8 cellular contexts compared by ENCODE assay signal in the genomic region with DNA sequence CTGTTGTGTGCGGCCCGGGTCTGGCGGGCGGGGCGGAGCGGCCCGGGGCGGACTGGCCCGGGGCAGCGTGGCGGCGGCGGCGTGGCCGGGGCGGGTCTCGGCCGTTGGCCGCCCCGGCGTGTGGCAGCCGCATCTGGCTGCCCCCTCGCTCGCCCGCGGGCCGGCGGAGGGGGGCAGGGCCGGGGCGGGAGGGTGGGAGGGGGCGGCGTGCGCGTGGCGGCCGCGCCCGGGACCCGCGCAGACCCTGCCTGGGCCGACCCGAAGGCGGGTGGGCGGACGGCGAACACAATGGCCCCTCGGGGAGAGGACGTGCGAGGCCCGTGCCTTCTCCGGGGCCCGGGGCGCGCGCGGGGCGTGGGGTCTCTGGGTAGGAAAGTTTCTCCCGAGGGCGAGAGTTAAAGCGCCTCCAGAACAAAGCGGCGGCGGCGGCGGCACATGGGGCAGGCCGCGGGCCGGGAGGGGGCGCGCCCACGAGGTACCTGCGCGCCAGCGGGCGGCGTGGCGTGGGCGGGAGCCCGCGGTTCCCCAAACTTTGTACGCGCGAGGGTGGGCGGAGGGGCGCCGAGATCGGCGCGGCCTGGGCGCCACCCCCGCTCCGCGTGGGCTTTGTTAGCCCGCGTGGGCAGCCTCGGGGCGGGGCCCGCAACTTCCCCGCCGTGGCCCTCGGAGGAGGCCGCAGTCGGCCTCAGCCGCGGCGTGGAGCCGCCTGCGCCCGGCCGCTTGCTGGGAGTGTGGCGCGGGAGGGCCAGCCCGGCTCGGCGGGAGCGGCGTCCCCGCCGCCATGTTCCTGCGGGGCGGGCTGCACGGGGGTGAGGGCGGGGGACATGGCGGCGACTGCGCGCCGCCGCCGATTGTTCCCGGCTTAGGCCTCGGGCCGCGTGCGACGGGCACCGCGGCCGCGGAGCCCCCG. TPM values are rescaled to one million over a fixed set of nuclear protein-coding genes. Genes with fewer than 3 reads are reported as not detected.
DNase-seq lines count a peak whose midpoint lies in the region; ATAC-seq and TF ChIP-seq lines count a peak whose summit lies in the region.

No MANE protein-coding gene starts in this region.

- peaks cover 38% of the 10 kb centered on the region for H4K20me1 ChIP-seq in SU-DHL-6 (ENCODE audit: low read depth, low read length)

- peaks cover 39% of the 10 kb centered on the region for H3K36me3 ChIP-seq in SU-DHL-6 (ENCODE audit: low read length)
- H3K36me3 ChIP-seq in adrenal gland (replicated peaks in 1 of 2), result no peaks in the 10 kb centered on the region
- peaks cover 0 to 32% (median 8%) of the 10 kb centered on the region in 4 donors for H3K36me3 ChIP-seq in sigmoid colon

- peaks cover 0 to 22% of the 10 kb centered on the region in 2 donors for H3K4me1 ChIP-seq in adrenal gland (replicated peaks in 1 of 2)
- peaks cover 0 to 22% (median 19%) of the 10 kb centered on the region in 4 donors for H3K4me1 ChIP-seq in sigmoid colon

- TF ChIP-seq POLR2A in adrenal gland (IDR thresholded peaks at IDR 0.05) (peak in 1 of 2 donors; percentile 28), sigmoid colon (IDR thresholded peaks at IDR 0.05) (no peak)

- 0 to 1% (median 0%) methylated on average over 10 to 141 of the region's 141 CpGs for WGBS in adrenal gland, 4 donors
- 1% methylated on average over 141 of the region's 141 CpGs for WGBS in sigmoid colon, 2 donors

- no peak overlapping the region for H2AFZ ChIP-seq in SU-DHL-6 (ENCODE audit: low read depth, low read length, severe bottlenecking)

- TF ChIP-seq CTCF in 22Rv1 (IDR thresholded peaks at IDR 0.05) (no peak), SU-DHL-6 (IDR thresholded peaks at IDR 0.05; ENCODE audit: insufficient read depth, low read length, poor library complexity, severe bottlenecking) (no peak), adrenal gland (IDR thresholded peaks at IDR 0.05) (peak in 2 of 6 experiments; percentile 5 to 9), sigmoid colon (IDR thresholded peaks at IDR 0.05) (no peak)

- H3K9me3 ChIP-seq in SU-DHL-6 (ENCODE audit: insufficient read depth, low read length) (no peaks in the 10 kb centered on the region), adrenal gland (replicated peaks in 1 of 3) (no peaks in the 10 kb centered on the region), sigmoid colon (no peaks in the 10 kb centered on the region)

- peak; percentile 20 to 58 (median 40) for DNase-seq in adrenal gland
- peak; percentile 72 for DNase-seq in hepatic stellate cell (ENCODE audit: low spot score)
- peak; percentile 74 for DNase-seq in sigmoid colon
- DNase-seq in NCI-H1436 treated with DMSO at 0.1 percent for 48 hours (lab: John Stamatoyannopoulos, UW), result no peak

- ATAC-seq in GM18858 (IDR thresholded peaks at IDR 0.05; ENCODE audit: unreplicated experiment) (peak; percentile 16), HG03064 (IDR thresholded peaks at IDR 0.05; ENCODE audit: low read depth, unreplicated experiment) (peak; percentile 36)

- no peak for TF ChIP-seq EP300 in sigmoid colon (IDR thresholded peaks at IDR 0.05)

- H3K4me3 ChIP-seq in SU-DHL-6 (ENCODE audit: insufficient read depth, low read length, poor library complexity, severe bottlenecking), result peak overlapping the region; percentile 97
- peak overlapping the region in 3 of 4 donors; percentile 43 to 97 (median 60) for H3K4me3 ChIP-seq in adrenal gland
- H3K4me3 ChIP-seq in sigmoid colon, result peak overlapping the region; percentile 52 to 94 (median 92)

- peaks cover 62% of the 10 kb centered on the region for H3F3A ChIP-seq in SU-DHL-6 (ENCODE audit: insufficient read depth)

- H3K79me2 ChIP-seq in SU-DHL-6 (ENCODE audit: insufficient read depth, low read length), result peaks cover 46% of the 10 kb centered on the region

- H3K9ac ChIP-seq in SU-DHL-6 (ENCODE audit: low read length), result peak overlapping the region; percentile 93

- peak overlapping the region; percentile 52 for H3K4me2 ChIP-seq in SU-DHL-6 (ENCODE audit: low read depth, low read length, poor library complexity, severe bottlenecking)

- H3K27me3 ChIP-seq in SU-DHL-6 (ENCODE audit: low read length), result no peaks in the 10 kb centered on the region
- H3K27me3 ChIP-seq in adrenal gland, result peaks cover 16% of the 10 kb centered on the region
- no peaks in the 10 kb centered on the region for H3K27me3 ChIP-seq in sigmoid colon

- H3K27ac ChIP-seq in 22Rv1 (peak overlapping the region; percentile 98), SU-DHL-6 (ENCODE audit: low read depth, low read length) (peak overlapping the region; percentile 88), adrenal gland (peak overlapping the region; percentile 84 to 99 (median 92)), sigmoid colon (peak overlapping the region; percentile 89 to 96 (median 94))

- no peaks in the 10 kb centered on the region for H3K9me2 ChIP-seq in SU-DHL-6 (replicated peaks; ENCODE audit: insufficient read depth, low read length)

- intact Hi-C loops in adrenal gland (cut with DNase I), result no loop called here
- intact Hi-C loops in sigmoid colon (cut with DNase I), result loop anchor here (2.0 kb wide), 1 partner anchor 51 kb away; a partner anchor contains a TSS

RNA-seq across cellular contexts. Expression of a gene that starts 0.8 kb away (rescaled TPM):
- 1 to 10 TPM in 5 of 8 donors, under 1 TPM in 3; 0.41 to 2.8 (median 1.5) TPM for total RNA-seq in adrenal gland
- polyA plus RNA-seq in adrenal gland, result 1 to 10 TPM in 2 of 3 donors, under 1 TPM in 1; 0.48 to 4.3 (median 2.4) TPM
- 1 to 10 TPM in 3 of 4 donors, under 1 TPM in 1; 0.83 to 5.4 (median 3.6) TPM for total RNA-seq in sigmoid colon
- 1 to 10 TPM in 1 of 3 donors, not detected in 2; 2.1 TPM for polyA plus RNA-seq in sigmoid colon

RNA-seq across cellular contexts. Expression of a gene that starts 50.2 kb away (rescaled TPM):
- 1 to 10 TPM in 3 of 8 donors, under 1 TPM in 1, not detected in 4; 0.61 to 2.6 (median 2.1) TPM for total RNA-seq in adrenal gland
- 1 to 10 TPM in 1 of 3 donors, under 1 TPM in 2; 0.24 to 2.6 (median 0.97) TPM for polyA plus RNA-seq in adrenal gland
- 1 to 10 TPM; 1.5 to 3.9 (median 2.9) TPM for total RNA-seq in sigmoid colon
- under 1 TPM in 1 of 3 donors, not detected in 2; 0.39 TPM for polyA plus RNA-seq in sigmoid colon
